ENCODE assay signal across 14 cellular contexts in the genomic region with DNA sequence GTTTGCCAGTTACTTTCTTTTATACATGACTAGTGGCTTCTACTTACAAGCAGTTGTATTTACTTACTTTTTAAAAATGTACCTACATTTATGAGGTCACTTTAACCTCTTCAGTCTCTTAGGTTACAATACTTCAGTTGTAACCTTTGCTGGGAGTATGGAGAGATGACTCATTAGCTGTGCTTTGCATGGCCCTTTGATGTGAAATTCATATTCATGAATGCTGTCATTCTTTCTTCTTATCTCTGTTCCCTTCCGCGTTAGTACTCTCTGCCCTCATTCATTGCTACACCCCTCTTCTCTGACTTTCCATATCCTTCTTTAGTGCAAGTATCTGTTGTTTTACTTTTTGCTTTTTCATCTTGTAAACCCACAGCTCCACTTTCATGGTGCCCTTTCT.
DNase-seq lines count a peak whose midpoint lies in the region; ATAC-seq, FAIRE-seq and TF ChIP-seq lines count a peak whose summit lies in the region.
"Had no signal": no experiment of that assay in that cellular context is flagged by ENCODE, and none has a peak within 500 bp of the region (broad histone marks: within the 10 kb centered on the region; RNA-seq: fewer than 3 reads in every experiment).

No MANE protein-coding gene starts in this region.

- DNase-seq in H54 (ENCODE audit: insufficient read length, low spot score) (peak; percentile 56), NCI-H526 (lab: John Stamatoyannopoulos, UW) (peak; percentile 47 to 62), choroid plexus epithelial cell (ENCODE audit: low read depth) (peak; percentile 67), omental fat pad (ENCODE audit: low spot score) (no peak), NCI-H446 (lab: John Stamatoyannopoulos, UW) (no peak), NCI-H2227 treated with DMSO at 0.1 percent for 48 hours (lab: John Stamatoyannopoulos, UW) (no peak)
- DNase-seq: activated gamma-delta T cell treated with Interleukin-2 at 50 U/mL for 16 hours, Karpas-422, NCI-H1930, ovary, T-cell, transverse colon had no signal

- H3K4me3 ChIP-seq in choroid plexus epithelial cell (ENCODE audit: low read depth, low read length): no peak overlapping the region
- H3K4me3 ChIP-seq: ovary, transverse colon had no signal

- ATAC-seq in omental fat pad (ENCODE audit: low FRiP score): peak; percentile 69
- ATAC-seq in HG03432 (IDR thresholded peaks at IDR 0.05; ENCODE audit: unreplicated experiment): no peak
- no peak for ATAC-seq in HG03159 (IDR thresholded peaks at IDR 0.05; ENCODE audit: unreplicated experiment)
- ATAC-seq: T-cell had no signal

- TF ChIP-seq POLR2A in H54 (IDR thresholded peaks at IDR 0.05; ENCODE audit: low read depth, low read length): no peak

- TF ChIP-seq CTCF in choroid plexus epithelial cell (conservative IDR thresholded peaks at IDR 0.05; ENCODE audit: low read depth, low read length): no peak
- TF ChIP-seq CTCF in omental fat pad (IDR thresholded peaks at IDR 0.05): no peak

- FAIRE-seq in H54 (lab: Jason Lieb, UNC): no peak

Comparison
In these comparisons a context has a peak if more than half of its experiments do, and no peak if none do; other contexts are left out.
1. DNase-seq: peak in H54 (single experiment), NCI-H526 (2 of 2) and choroid plexus epithelial cell (single experiment); none in omental fat pad (single experiment), NCI-H446 (0 of 2) and NCI-H2227 treated with DMSO at 0.1 percent for 48 hours (single experiment).